Comparison of ENCODE assay signal across 8 cellular contexts in the genomic region with DNA sequence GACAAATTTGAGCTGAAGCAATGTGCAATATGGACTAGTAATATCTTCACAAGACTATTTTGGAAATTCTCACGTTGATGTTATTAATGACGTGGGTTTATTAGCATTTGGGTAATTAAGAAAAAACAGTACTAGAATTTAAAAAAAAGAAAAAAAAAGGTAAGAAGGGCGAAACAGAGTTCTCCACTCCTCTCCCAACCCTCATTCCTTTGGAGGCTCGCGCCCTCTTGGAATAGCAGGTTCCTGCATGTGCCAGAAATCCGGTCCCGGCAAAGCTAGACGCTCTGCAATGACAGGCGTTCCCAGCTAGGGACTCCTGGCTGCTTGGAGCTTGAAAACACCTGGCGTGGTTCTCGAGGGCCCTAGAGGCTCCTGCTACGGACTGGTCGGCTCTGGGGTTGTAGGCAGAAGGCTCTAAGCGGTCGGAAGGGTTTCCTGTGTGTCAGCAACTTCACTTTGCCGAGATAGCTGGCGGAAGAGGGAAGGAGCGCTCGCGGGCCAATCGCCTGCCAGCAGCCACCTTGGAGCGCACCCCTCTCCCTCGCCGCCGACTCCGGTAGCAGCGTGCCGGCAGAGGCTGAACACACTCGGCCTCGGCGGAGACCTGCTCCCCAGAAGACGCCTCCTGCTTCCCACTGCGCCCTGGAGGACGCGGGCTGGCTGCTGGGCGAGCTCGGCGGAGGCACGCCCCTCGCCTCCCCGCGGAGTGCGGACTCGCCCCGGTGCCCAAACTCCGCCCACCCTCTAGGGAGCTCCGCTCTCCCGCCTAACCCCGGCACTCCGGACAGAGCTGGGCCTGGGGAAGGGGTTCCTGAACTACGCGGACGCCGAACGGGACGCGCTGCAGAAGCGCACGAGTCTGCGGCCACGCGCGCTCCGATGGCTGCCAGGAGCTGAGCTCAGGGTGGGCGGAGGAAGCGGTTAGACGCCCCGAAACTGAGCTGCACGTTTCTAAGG. TPM values are rescaled to one million over a fixed set of nuclear protein-coding genes. Genes with fewer than 3 reads are reported as not detected.
DNase-seq lines count a peak whose midpoint lies in the region; TF ChIP-seq lines count a peak whose summit lies in the region.

A gene with protein sequence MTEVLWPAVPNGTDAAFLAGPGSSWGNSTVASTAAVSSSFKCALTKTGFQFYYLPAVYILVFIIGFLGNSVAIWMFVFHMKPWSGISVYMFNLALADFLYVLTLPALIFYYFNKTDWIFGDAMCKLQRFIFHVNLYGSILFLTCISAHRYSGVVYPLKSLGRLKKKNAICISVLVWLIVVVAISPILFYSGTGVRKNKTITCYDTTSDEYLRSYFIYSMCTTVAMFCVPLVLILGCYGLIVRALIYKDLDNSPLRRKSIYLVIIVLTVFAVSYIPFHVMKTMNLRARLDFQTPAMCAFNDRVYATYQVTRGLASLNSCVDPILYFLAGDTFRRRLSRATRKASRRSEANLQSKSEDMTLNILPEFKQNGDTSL (plus strand): TSS at position 778 of the 957 bp plus-strand sequence. CDS start 652 bp downstream, outside the sequence.

- H3K9me3 Mint-ChIP-seq in activated CD4-positive, alpha-beta T cell treated with anti-CD3 and anti-CD28 coated beads, Interleukin-2, amount 10 ng/mL, durations not matched to agents 24 days and 14 days = no peaks in the 10 kb centered on the region
- no peaks in the 10 kb centered on the region for H3K9me3 Mint-ChIP-seq in endodermal cell
- no peaks in the 10 kb centered on the region for H3K9me3 Mint-ChIP-seq in stimulated activated naive CD8-positive, alpha-beta T cell treated with anti-CD3 and anti-CD28 coated beads, Interleukin-15, Interleukin-2, amounts not matched to agents 100 ng/mL and 50 ng/mL, for 24 hours

- no peaks in the 10 kb centered on the region for H3K4me1 ChIP-seq in endodermal cell (ENCODE audit: control insufficient read depth, insufficient read depth, low read length)

- peak within 1 kb of the TSS; percentile 93 for H3K4me3 ChIP-seq in endodermal cell (ENCODE audit: low read length)

- no peaks in the 10 kb centered on the region for H3K9me3 ChIP-seq in endodermal cell (ENCODE audit: control insufficient read depth, low read length)

- peak; percentile 78 for DNase-seq in activated CD4-positive, alpha-beta T cell treated with anti-CD3 and anti-CD28 coated beads, Interleukin-2, amount 10 ng/mL, durations not matched to agents 24 days and 14 days
- no peak for DNase-seq in activated CD4-positive, alpha-beta T cell treated with anti-CD3 and anti-CD28 coated beads for 4 hours
- peak; percentile 18 for DNase-seq in HCEC 1CT
- peak; percentile 77 for DNase-seq in LoVo (ENCODE audit: low spot score)
- DNase-seq in T1000 (lab: John Stamatoyannopoulos, UW) = peak; percentile 78
- peak; percentile 95 for DNase-seq in endodermal cell
- peak; percentile 24 to 39 for DNase-seq in lung microvascular endothelial cell (ENCODE audit: low read depth in 2 of 2)

- no peaks in the 10 kb centered on the region for H3K36me3 ChIP-seq in endodermal cell (ENCODE audit: control insufficient read depth, insufficient read depth, low read length)

- peak within 1 kb of the TSS; percentile 88 for H3K4me3 Mint-ChIP-seq in activated CD4-positive, alpha-beta T cell treated with anti-CD3 and anti-CD28 coated beads, Interleukin-2, amount 10 ng/mL, durations not matched to agents 24 days and 14 days
- H3K4me3 Mint-ChIP-seq in endodermal cell = peak within 1 kb of the TSS; percentile 89
- H3K4me3 Mint-ChIP-seq in stimulated activated naive CD8-positive, alpha-beta T cell treated with anti-CD3 and anti-CD28 coated beads, Interleukin-15, Interleukin-2, amounts not matched to agents 100 ng/mL and 50 ng/mL, for 24 hours = peak within 1 kb of the TSS; percentile 88

- H3K36me3 Mint-ChIP-seq in activated CD4-positive, alpha-beta T cell treated with anti-CD3 and anti-CD28 coated beads, Interleukin-2, amount 10 ng/mL, durations not matched to agents 24 days and 14 days (ENCODE audit: low read depth) = no peaks in the 10 kb centered on the region
- no peaks in the 10 kb centered on the region for H3K36me3 Mint-ChIP-seq in endodermal cell (ENCODE audit: low read depth)
- H3K36me3 Mint-ChIP-seq in stimulated activated naive CD8-positive, alpha-beta T cell treated with anti-CD3 and anti-CD28 coated beads, Interleukin-15, Interleukin-2, amounts not matched to agents 100 ng/mL and 50 ng/mL, for 24 hours (ENCODE audit: low read depth) = no peaks in the 10 kb centered on the region

- intact Hi-C loops in activated CD4-positive, alpha-beta T cell treated with anti-CD3 and anti-CD28 coated beads, Interleukin-2, amount 10 ng/mL, durations not matched to agents 24 days and 14 days (cut with micrococcal nuclease) = no loop called here

- peak within 1 kb of the TSS; percentile 45 for H3K27ac ChIP-seq in endodermal cell (ENCODE audit: low read depth, low read length)

- H3K27me3 ChIP-seq in endodermal cell (ENCODE audit: control insufficient read depth, insufficient read depth, low read length, poor library complexity, severe bottlenecking) = peaks cover 9% of the 10 kb centered on the region

- H3K4me1 Mint-ChIP-seq in activated CD4-positive, alpha-beta T cell treated with anti-CD3 and anti-CD28 coated beads, Interleukin-2, amount 10 ng/mL, durations not matched to agents 24 days and 14 days = peaks cover 12% of the 10 kb centered on the region
- peaks cover 31% of the 10 kb centered on the region for H3K4me1 Mint-ChIP-seq in endodermal cell
- peaks cover 16% of the 10 kb centered on the region for H3K4me1 Mint-ChIP-seq in stimulated activated naive CD8-positive, alpha-beta T cell treated with anti-CD3 and anti-CD28 coated beads, Interleukin-15, Interleukin-2, amounts not matched to agents 100 ng/mL and 50 ng/mL, for 24 hours (ENCODE audit: low read depth)

- H3K27ac Mint-ChIP-seq in activated CD4-positive, alpha-beta T cell treated with anti-CD3 and anti-CD28 coated beads, Interleukin-2, amount 10 ng/mL, durations not matched to agents 24 days and 14 days = peak within 1 kb of the TSS; percentile 65
- H3K27ac Mint-ChIP-seq in endodermal cell = peak within 1 kb of the TSS; percentile 97
- peak within 1 kb of the TSS; percentile 77 for H3K27ac Mint-ChIP-seq in stimulated activated naive CD8-positive, alpha-beta T cell treated with anti-CD3 and anti-CD28 coated beads, Interleukin-15, Interleukin-2, amounts not matched to agents 100 ng/mL and 50 ng/mL, for 24 hours

- WGBS in endodermal cell (ENCODE audit: insufficient coverage in 1 of 2, insufficient read length in 1 of 2), 2 experiments = 0% methylated on average over 9 to 67 of the region's 69 CpGs

- H3K27me3 Mint-ChIP-seq in activated CD4-positive, alpha-beta T cell treated with anti-CD3 and anti-CD28 coated beads, Interleukin-2, amount 10 ng/mL, durations not matched to agents 24 days and 14 days = peaks cover 55% of the 10 kb centered on the region
- peaks cover 23% of the 10 kb centered on the region for H3K27me3 Mint-ChIP-seq in endodermal cell (ENCODE audit: insufficient read depth)
- H3K27me3 Mint-ChIP-seq in stimulated activated naive CD8-positive, alpha-beta T cell treated with anti-CD3 and anti-CD28 coated beads, Interleukin-15, Interleukin-2, amounts not matched to agents 100 ng/mL and 50 ng/mL, for 24 hours = peaks cover 51% of the 10 kb centered on the region

- peak; percentile 66 for TF ChIP-seq CTCF in endodermal cell (conservative IDR thresholded peaks at IDR 0.05)

- H3K9ac ChIP-seq in endodermal cell (ENCODE audit: extremely low read depth, low read length, poor library complexity, severe bottlenecking) = peak within 1 kb of the TSS; percentile 69

RNA-seq across cellular contexts. Expression of the gene that starts here (rescaled TPM):
- total RNA-seq in activated CD4-positive, alpha-beta T cell treated with anti-CD3 and anti-CD28 coated beads, Interleukin-2, amount 10 ng/mL, durations not matched to agents 24 days and 14 days = 0.77 and 0.92 TPM in 2 replicates
- total RNA-seq in endodermal cell (10 to 100 TPM in 1 of 2 donors, 1 to 10 TPM in 1; 7.6 to 10.4 TPM), lung microvascular endothelial cell (under 0.01 and 0.44 TPM in 2 replicates)
- polyA plus RNA-seq in endodermal cell (2013, experiment 1 of 2) = 5.3 TPM
- polyA plus RNA-seq in endodermal cell (2013, experiment 2 of 2) = 4.5 TPM

Comparison
In these comparisons a context has a peak if more than half of its experiments do, and no peak if none do; other contexts are left out.
1. Peak in DNase-seq in activated CD4-positive, alpha-beta T cell treated with anti-CD3 and anti-CD28 coated beads, Interleukin-2, amount 10 ng/mL, durations not matched to agents 24 days and 14 days; RNA of the gene not detected or under 1 TPM.
2. Peak in DNase-seq in lung microvascular endothelial cell; RNA of the gene not detected or under 1 TPM.
3. DNase-seq: peak in HCEC 1CT (single experiment), LoVo (single experiment), T1000 (single experiment) and endodermal cell (single experiment); none in activated CD4-positive, alpha-beta T cell treated with anti-CD3 and anti-CD28 coated beads for 4 hours (0 of 2).
4. Peak in every context shown above with its lines, with median percentiles within 50 percentile points of each other: H3K27ac Mint-ChIP-seq and H3K4me3 Mint-ChIP-seq.